Comparison of ENCODE assay signal across 18 cellular contexts in genomic region chr6:53614676-53615075, GRCh38. TPM values are rescaled to one million over a fixed set of nuclear protein-coding genes. Genes with fewer than 3 reads are reported as not detected.
A peak's percentile ranks its signal among the peaks of the same experiment; 100 is the strongest.
DNase-seq lines count a peak whose midpoint lies in the region; ATAC-seq and TF ChIP-seq lines count a peak whose summit lies in the region.
"Had no signal": no experiment of that assay in that cellular context is flagged by ENCODE, and none has a peak within 500 bp of the region (broad histone marks: within the 10 kb centered on the region; RNA-seq: fewer than 3 reads in every experiment).

No MANE protein-coding gene starts in this region.

- peak; percentile 18 for ATAC-seq in mucosa of descending colon

- H3K36me3 ChIP-seq in breast epithelium (no peaks in the 10 kb centered on the region), esophagus squamous epithelium (no peaks in the 10 kb centered on the region), mucosa of descending colon (ENCODE audit: low read depth) (no peaks in the 10 kb centered on the region), BE2C (no peaks in the 10 kb centered on the region)
- H3K36me3 ChIP-seq: Peyer's patch had no signal

- no peaks in the 10 kb centered on the region for H3K9me3 Mint-ChIP-seq in MCF 10A (ENCODE audit: unreplicated experiment)

- H3K27ac ChIP-seq in breast epithelium = no peak overlapping the region
- H3K27ac ChIP-seq in esophagus squamous epithelium = peak overlapping the region in 3 of 4 donors; percentile 87 to 94 (median 93)

- H3K36me3 Mint-ChIP-seq in MCF 10A (ENCODE audit: insufficient read depth, unreplicated experiment) = no peaks in the 10 kb centered on the region

- H3K4me1 Mint-ChIP-seq in MCF 10A (ENCODE audit: insufficient read depth, unreplicated experiment) = peaks cover 60% of the 10 kb centered on the region

- H3K9me3 ChIP-seq in breast epithelium = no peaks in the 10 kb centered on the region
- H3K9me3 ChIP-seq in esophagus squamous epithelium = no peaks in the 10 kb centered on the region
- no peaks in the 10 kb centered on the region for H3K9me3 ChIP-seq in mucosa of descending colon
- H3K9me3 ChIP-seq in BE2C = no peaks in the 10 kb centered on the region
- H3K9me3 ChIP-seq: Peyer's patch had no signal

- TF ChIP-seq POLR2A in breast epithelium (IDR thresholded peaks at IDR 0.05) (no peak), esophagus squamous epithelium (IDR thresholded peaks at IDR 0.05) (no peak)

- DNase-seq in MCF 10A (ENCODE audit: unreplicated experiment) (peak; percentile 41), breast epithelium (ENCODE audit: low spot score in 2 of 2) (no peak), esophagus squamous epithelium (lab: John Stamatoyannopoulos, UW) (no peak), mucosa of descending colon (no peak), ecto neural progenitor cell (ENCODE audit: low spot score) (no peak), AG20443 (ENCODE audit: low spot score) (no peak), DMS 273 treated with DMSO at 0.1 percent for 48 hours (lab: John Stamatoyannopoulos, UW) (no peak), BE2C (no peak)
- DNase-seq: 8988T, EL, Karpas-422, NCI-H187 treated with DMSO at 0.1 percent for 48 hours, NCI-H2171, NCI-H446 treated with DMSO at 0.1 percent for 48 hours, NCI-H774, Peyer's patch, SIG-M5, SW 1271 had no signal

- H3K4me3 Mint-ChIP-seq in MCF 10A (ENCODE audit: unreplicated experiment) = peak overlapping the region; percentile 25

- 63 to 80% methylated on average over 1 of the region's 1 CpG for WGBS in esophagus squamous epithelium, 2 donors

- TF ChIP-seq CTCF in MCF 10A (IDR thresholded peaks at IDR 0.05; ENCODE audit: unreplicated experiment) = no peak
- no peak for TF ChIP-seq CTCF in breast epithelium (IDR thresholded peaks at IDR 0.05)
- TF ChIP-seq CTCF in esophagus squamous epithelium (IDR thresholded peaks at IDR 0.05) = no peak
- no peak for TF ChIP-seq CTCF in mucosa of descending colon (IDR thresholded peaks at IDR 0.05)
- no peak for TF ChIP-seq CTCF in BE2C (IDR thresholded peaks at IDR 0.05; ENCODE audit: low read depth, low read length)

- H3K27ac Mint-ChIP-seq in MCF 10A (ENCODE audit: low read depth, unreplicated experiment) = peak overlapping the region; percentile 97

- POLR2A ChIA-PET in MCF 10A (lab: Yijun Ruan, JAX) = interaction anchor here (0.7 to 6.2 kb wide), 11 partner anchors 11 to 178 kb away, joined by 3 to 83 read pairs (median 6); partner anchors contain the start of gene GCLC

- H3K4me3 ChIP-seq in breast epithelium (no peak overlapping the region), esophagus squamous epithelium (no peak overlapping the region), mucosa of descending colon (no peak overlapping the region), BE2C (ENCODE audit: low read depth, low read length) (no peak overlapping the region)
- H3K4me3 ChIP-seq: Peyer's patch had no signal

- intact Hi-C loops in MCF 10A (cut with micrococcal nuclease) (no loop called here), breast epithelium (cut with DNase I; ENCODE audit: low total_unique reads) (no loop called here), esophagus squamous epithelium (cut with DNase I) (no loop called here), mucosa of descending colon (cut with DNase I, micrococcal nuclease) (no loop called here)

- H3K27me3 ChIP-seq in breast epithelium (no peaks in the 10 kb centered on the region), esophagus squamous epithelium (no peaks in the 10 kb centered on the region), BE2C (no peaks in the 10 kb centered on the region)
- H3K27me3 ChIP-seq: Peyer's patch had no signal

- BruUV-seq in MCF 10A (replicated peaks; lab: Mats Ljungman, UMichigan) = no TSS peak

- no peaks in the 10 kb centered on the region for H3K4me1 ChIP-seq in breast epithelium
- H3K4me1 ChIP-seq in esophagus squamous epithelium = peaks cover 8 to 81% (median 19%) of the 10 kb centered on the region in 3 donors
- H3K4me1 ChIP-seq in mucosa of descending colon (ENCODE audit: low read depth) = peaks cover 29% of the 10 kb centered on the region
- H3K4me1 ChIP-seq in BE2C = no peaks in the 10 kb centered on the region

- CTCF ChIA-PET in MCF 10A (lab: Yijun Ruan, JAX) = interaction anchor here (0.6 to 1.2 kb wide), 4 partner anchors 37 to 218 kb away, joined by 3 to 4 read pairs (median 4); no protein-coding TSS in a partner anchor

- no peaks in the 10 kb centered on the region for H3K27me3 Mint-ChIP-seq in MCF 10A (ENCODE audit: insufficient read depth, unreplicated experiment)

RNA-seq across cellular contexts. Expression of gene KLHL31, which starts 50.9 kb away (rescaled TPM):
- 0.37 and 0.54 TPM in 2 replicates for total RNA-seq in MCF 10A (2022)
- 10 to 100 TPM in 1 of 3 donors, 1 to 10 TPM in 2; 1.6 to 32.2 (median 1.8) TPM for total RNA-seq in breast epithelium
- under 1 TPM; 0.04 to 0.57 (median 0.29) TPM for total RNA-seq in esophagus squamous epithelium
- under 1 TPM; 0.13 to 0.65 (median 0.58) TPM for total RNA-seq in mucosa of descending colon
- polyA plus RNA-seq in BE2C (2012; ENCODE audit: insufficient read depth, insufficient read length, low read depth) = 0.29 TPM

Comparison
In these comparisons a context has a peak if more than half of its experiments do, and no peak if none do; other contexts are left out.
1. H3K27ac ChIP-seq: peak in esophagus squamous epithelium (3 of 4); none in breast epithelium (0 of 2).